Comparison of ENCODE assay signal across 9 cellular contexts in genomic region chr5:170338933-170339779, GRCh38. TPM values are rescaled to one million over a fixed set of nuclear protein-coding genes. Genes with fewer than 3 reads are reported as not detected.
DNase-seq lines count a peak whose midpoint lies in the region; ATAC-seq, FAIRE-seq and TF ChIP-seq lines count a peak whose summit lies in the region.
"Had no signal": no experiment of that assay in that cellular context is flagged by ENCODE, and none has a peak within 500 bp of the region (broad histone marks: within the 10 kb centered on the region; RNA-seq: fewer than 3 reads in every experiment).

No MANE protein-coding gene starts in this region.

- FAIRE-seq in H54 (lab: Jason Lieb, UNC), result no peak

- ATAC-seq in GM18517 (IDR thresholded peaks at IDR 0.05; ENCODE audit: unreplicated experiment), result peak; percentile 76
- ATAC-seq in HG02852 (IDR thresholded peaks at IDR 0.05; ENCODE audit: unreplicated experiment), result peak; percentile 85
- peak; percentile 45 to 67 for ATAC-seq in lower lobe of right lung

- peak; percentile 68 for TF ChIP-seq CTCF in lower lobe of right lung (IDR thresholded peaks at IDR 0.05)

- no peak overlapping the region for H3K4me3 ChIP-seq in lower lobe of right lung
- H3K4me3 ChIP-seq: SJSA1 had no signal

- no peaks in the 10 kb centered on the region for H3K27me3 ChIP-seq in lower lobe of right lung (ENCODE audit: low read depth)
- H3K27me3 ChIP-seq: SJSA1 had no signal

- no peaks in the 10 kb centered on the region for H3K36me3 ChIP-seq in lower lobe of right lung
- H3K36me3 ChIP-seq: SJSA1 had no signal

- no peaks in the 10 kb centered on the region for H3K9me3 ChIP-seq in lower lobe of right lung
- H3K9me3 ChIP-seq: SJSA1 had no signal

- peak; percentile 79 for DNase-seq in OCI-M1 (lab: John Stamatoyannopoulos, UW)
- peak; percentile 60 for DNase-seq in activated effector memory CD4-positive, alpha-beta T cell treated with Interleukin-2 at 50 U/mL for 16 hours
- DNase-seq in lower lobe of right lung, result no peak
- no peak for DNase-seq in nucleus accumbens (lab: John Stamatoyannopoulos, UW)
- DNase-seq in H54 (ENCODE audit: insufficient read length, low spot score), result no peak
- DNase-seq in NCI-H1092 treated with DMSO at 0.1 percent for 48 hours (lab: John Stamatoyannopoulos, UW), result no peak

- TF ChIP-seq POLR2A in H54 (IDR thresholded peaks at IDR 0.05; ENCODE audit: low read depth, low read length), result no peak

- intact Hi-C loops in lower lobe of right lung (cut with DNase I), result no loop called here

- H3K4me1 ChIP-seq in lower lobe of right lung, result peaks cover 40% of the 10 kb centered on the region
- H3K4me1 ChIP-seq: SJSA1 had no signal

- no peak overlapping the region for H3K27ac ChIP-seq in lower lobe of right lung
- H3K27ac ChIP-seq: SJSA1 had no signal

RNA-seq across cellular contexts. Expression of gene LCP2, which starts 41.6 kb away (rescaled TPM):
- total RNA-seq in lower lobe of right lung, result 82.9 TPM

RNA-seq across cellular contexts. Expression of gene KCNMB1, which starts 50.0 kb away (rescaled TPM):
- 2.5 TPM for total RNA-seq in lower lobe of right lung

Comparison
In these comparisons a context has a peak if more than half of its experiments do, and no peak if none do; other contexts are left out.
1. DNase-seq: peak in OCI-M1 (single experiment) and activated effector memory CD4-positive, alpha-beta T cell treated with Interleukin-2 at 50 U/mL for 16 hours (single experiment); none in lower lobe of right lung (single experiment), nucleus accumbens (0 of 56), H54 (single experiment) and NCI-H1092 treated with DMSO at 0.1 percent for 48 hours (single experiment).
2. Peak in every context shown above with its lines, with median percentiles within 50 percentile points of each other: ATAC-seq.